In genomic region chr19:18557474-18558201, GRCh38 we compare ENCODE assay signal across 8 cellular contexts. TPM values are rescaled to one million over a fixed set of nuclear protein-coding genes. Genes with fewer than 3 reads are reported as not detected.
A peak's percentile ranks its signal among the peaks of the same experiment; 100 is the strongest.
DNase-seq lines count a peak whose midpoint lies in the region; ATAC-seq lines count a peak whose summit lies in the region.

A gene with protein sequence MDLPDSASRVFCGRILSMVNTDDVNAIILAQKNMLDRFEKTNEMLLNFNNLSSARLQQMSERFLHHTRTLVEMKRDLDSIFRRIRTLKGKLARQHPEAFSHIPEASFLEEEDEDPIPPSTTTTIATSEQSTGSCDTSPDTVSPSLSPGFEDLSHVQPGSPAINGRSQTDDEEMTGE (plus strand): TSS chr19:18557870. CDS start chr19:18562057, 4,187 bp downstream.

- peak within 1 kb of the TSS; percentile 93 to 99 (median 98) for H3K27ac Mint-ChIP-seq in CD8-positive, alpha-beta memory T cell
- peak within 1 kb of the TSS; percentile 91 to 95 for H3K27ac Mint-ChIP-seq in effector memory CD8-positive, alpha-beta T cell

- H3K36me3 ChIP-seq in CD8-positive, alpha-beta memory T cell (ENCODE audit: insufficient read depth, low read length) = peaks cover 1% of the 10 kb centered on the region

- H3K27me3 ChIP-seq in CD8-positive, alpha-beta memory T cell (ENCODE audit: insufficient read depth, low read length, poor library complexity, severe bottlenecking) = no peaks in the 10 kb centered on the region

- no peaks in the 10 kb centered on the region for H3K9me3 Mint-ChIP-seq in CD8-positive, alpha-beta memory T cell
- H3K9me3 Mint-ChIP-seq in effector memory CD8-positive, alpha-beta T cell = no peaks in the 10 kb centered on the region

- H3K27me3 Mint-ChIP-seq in CD8-positive, alpha-beta memory T cell = no peaks in the 10 kb centered on the region
- no peaks in the 10 kb centered on the region for H3K27me3 Mint-ChIP-seq in effector memory CD8-positive, alpha-beta T cell

- peak within 1 kb of the TSS; percentile 98 for H3K4me3 ChIP-seq in CD8-positive, alpha-beta memory T cell (ENCODE audit: low read length)

- CTCF ChIA-PET in CD8-positive, alpha-beta memory T cell (lab: Charles Lee) = interaction anchor here (0.9 to 2.4 kb wide), 9 partner anchors 12 to 104 kb away, joined by 3 to 9 read pairs (median 4); partner anchors contain the start of genes FKBP8 and REX1BD
- CTCF ChIA-PET in activated CD8-positive, alpha-beta memory T cell treated with anti-CD3 and anti-CD28 coated beads for 36 hours (lab: Charles Lee) = interaction anchor here (0.6 to 1.9 kb wide), 8 partner anchors 12 to 307 kb away, joined by 3 to 12 read pairs (median 4); partner anchors contain the start of gene REX1BD

- POLR2A ChIA-PET in CD8-positive, alpha-beta memory T cell (lab: Charles Lee) = interaction anchor here (0.5 to 3.9 kb wide), 19 partner anchors 9 to 807 kb away, joined by 3 to 43 read pairs (median 6); partner anchors contain the start of genes COPE, DDX49, ELL and FKBP8
- POLR2A ChIA-PET in activated CD8-positive, alpha-beta memory T cell treated with anti-CD3 and anti-CD28 coated beads for 36 hours (lab: Charles Lee) = interaction anchor here (0.8 to 3.5 kb wide), 8 partner anchors 10 to 84 kb away, joined by 3 to 28 read pairs (median 4); partner anchors contain the start of genes ELL, REX1BD and UBA52

- H3K9me3 ChIP-seq in CD8-positive, alpha-beta memory T cell (ENCODE audit: low read length) = no peaks in the 10 kb centered on the region

- peaks cover 0 to 22% (median 0%) of the 10 kb centered on the region in 3 donors for H3K36me3 Mint-ChIP-seq in CD8-positive, alpha-beta memory T cell
- peaks cover 23% of the 10 kb centered on the region for H3K36me3 Mint-ChIP-seq in effector memory CD8-positive, alpha-beta T cell (ENCODE audit: insufficient read depth)

- H3K4me1 ChIP-seq in CD8-positive, alpha-beta memory T cell (ENCODE audit: insufficient read depth, low read length) = peaks cover 23% of the 10 kb centered on the region

- DNase-seq in CD8-positive, alpha-beta memory T cell = peak; percentile 96 to 99 (median 98)
- peak; percentile 90 for DNase-seq in HT-29 (ENCODE audit: low spot score)
- peak; percentile 95 to 99 for DNase-seq in NOMO-1 (lab: John Stamatoyannopoulos, UW; ENCODE audit: unreplicated experiment in 2 of 2)
- peak; percentile 96 to 98 (median 96) for DNase-seq in effector memory CD8-positive, alpha-beta T cell
- DNase-seq in medulla oblongata (ENCODE audit: extremely low spot score) = peak; percentile 99
- peak; percentile 97 for DNase-seq in stimulated activated CD8-positive, alpha-beta memory T cell treated with anti-CD3 and anti-CD28 coated beads, Interleukin-12 subunit alpha, Interleukin-12 subunit beta, amount 100 ng/mL, for 1 hour (ENCODE audit: low read depth)

- peaks cover 18 to 34% (median 29%) of the 10 kb centered on the region in 3 donors for H3K4me1 Mint-ChIP-seq in CD8-positive, alpha-beta memory T cell
- H3K4me1 Mint-ChIP-seq in effector memory CD8-positive, alpha-beta T cell (ENCODE audit: low read depth in 2 of 2) = peaks cover 10 to 16% of the 10 kb centered on the region in 2 donors

- peak; percentile 66 for ATAC-seq in GM19468 (IDR thresholded peaks at IDR 0.05; ENCODE audit: extremely low read depth, unreplicated experiment)
- ATAC-seq in effector memory CD8-positive, alpha-beta T cell (replicated peaks) = peak; percentile 98

- peak within 1 kb of the TSS; percentile 96 for H3K27ac ChIP-seq in CD8-positive, alpha-beta memory T cell (ENCODE audit: low read depth, low read length)

- H3K4me3 Mint-ChIP-seq in CD8-positive, alpha-beta memory T cell = peak within 1 kb of the TSS; percentile 90 to 94 (median 92)
- peak within 1 kb of the TSS; percentile 89 for H3K4me3 Mint-ChIP-seq in effector memory CD8-positive, alpha-beta T cell

RNA-seq across cellular contexts. Expression of the gene that starts here (rescaled TPM):
- total RNA-seq in CD8-positive, alpha-beta memory T cell = 100 to 1,000 TPM; 127 to 128 TPM
- polyA plus RNA-seq in CD8-positive, alpha-beta memory T cell = 84.4 TPM
- 109 and 126 TPM in 2 replicates for total RNA-seq in HT-29 (2014; rRNA removed; shearing (Covaris generic))
- total RNA-seq in activated CD8-positive, alpha-beta memory T cell treated with anti-CD3 and anti-CD28 coated beads for 36 hours = 100 to 1,000 TPM; 124 to 129 TPM

Comparison
In these comparisons a context has a peak if more than half of its experiments do, and no peak if none do; other contexts are left out.
1. Peak in every context shown above with its lines: DNase-seq, ATAC-seq, H3K4me3 ChIP-seq and H3K27ac ChIP-seq.